In genomic region chr10:29319205-29319781, GRCh38 we compare ENCODE assay signal across 1 cellular context.
TF ChIP-seq lines count a peak whose summit lies in the region.

No MANE protein-coding gene starts in this region.

TF ChIP-seq in HepG2, 621 proteins besides CTCF, POLR2A, EP300 and RAD21 (continued from another document):
- no peak for TF ChIP-seq KIAA2018 (CRISPR knock-in tag; IDR thresholded peaks at IDR 0.05; ENCODE audit: borderline replicate concordance)
- no peak for TF ChIP-seq ZBTB3 (CRISPR knock-in tag; IDR thresholded peaks at IDR 0.05; ENCODE audit: borderline replicate concordance, low read depth)
- no peak for TF ChIP-seq NFAT5 (CRISPR knock-in tag; IDR thresholded peaks at IDR 0.05)
- TF ChIP-seq GABPA (IDR thresholded peaks at IDR 0.05; ENCODE audit: low read depth, low read length) = no peak
- no peak for TF ChIP-seq GABPA (CRISPR knock-in tag; IDR thresholded peaks at IDR 0.05; ENCODE audit: low read depth)
- no peak for TF ChIP-seq ZNF546 (CRISPR knock-in tag; conservative IDR thresholded peaks at IDR 0.05)
- no peak for TF ChIP-seq RFX3 (CRISPR knock-in tag; IDR thresholded peaks at IDR 0.05)
- TF ChIP-seq ZNF597 (CRISPR knock-in tag; IDR thresholded peaks at IDR 0.05) = no peak
- TF ChIP-seq TOE1 (CRISPR knock-in tag; IDR thresholded peaks at IDR 0.05) = peak; percentile 76; the same call in 1 of the 2 replicates
- TF ChIP-seq ZEB1 (IDR thresholded peaks at IDR 0.05; ENCODE audit: insufficient replicate concordance, low read depth) = no peak
- TF ChIP-seq NFIC (IDR thresholded peaks at IDR 0.05; ENCODE audit: low read length) = no peak
- TF ChIP-seq MTF2 (CRISPR knock-in tag; IDR thresholded peaks at IDR 0.05; ENCODE audit: borderline replicate concordance) = no peak
- TF ChIP-seq HES4 (CRISPR knock-in tag; IDR thresholded peaks at IDR 0.05; ENCODE audit: borderline replicate concordance) = no peak
- no peak for TF ChIP-seq CBX1 (IDR thresholded peaks at IDR 0.05; ENCODE audit: low read depth)
- TF ChIP-seq ZBTB10 (CRISPR knock-in tag; IDR thresholded peaks at IDR 0.05; ENCODE audit: borderline replicate concordance) = no peak
- no peak for TF ChIP-seq CENPX (CRISPR knock-in tag; IDR thresholded peaks at IDR 0.05)
- 0 out of 2 replicates have a peak, but pooled peaks have one; percentile 19 for TF ChIP-seq TARDBP (CRISPR knock-in tag; IDR thresholded peaks at IDR 0.05)
- TF ChIP-seq ZMYM2 (CRISPR knock-in tag; IDR thresholded peaks at IDR 0.05) = no peak
- TF ChIP-seq REPIN1 (CRISPR knock-in tag; IDR thresholded peaks at IDR 0.05; ENCODE audit: borderline replicate concordance, low read depth) = no peak
- TF ChIP-seq ZNF576 (CRISPR knock-in tag; IDR thresholded peaks at IDR 0.05) = no peak
- peak; percentile 95 for TF ChIP-seq ZC3H4 (CRISPR knock-in tag; IDR thresholded peaks at IDR 0.05; ENCODE audit: borderline replicate concordance)
